In the genomic region with DNA sequence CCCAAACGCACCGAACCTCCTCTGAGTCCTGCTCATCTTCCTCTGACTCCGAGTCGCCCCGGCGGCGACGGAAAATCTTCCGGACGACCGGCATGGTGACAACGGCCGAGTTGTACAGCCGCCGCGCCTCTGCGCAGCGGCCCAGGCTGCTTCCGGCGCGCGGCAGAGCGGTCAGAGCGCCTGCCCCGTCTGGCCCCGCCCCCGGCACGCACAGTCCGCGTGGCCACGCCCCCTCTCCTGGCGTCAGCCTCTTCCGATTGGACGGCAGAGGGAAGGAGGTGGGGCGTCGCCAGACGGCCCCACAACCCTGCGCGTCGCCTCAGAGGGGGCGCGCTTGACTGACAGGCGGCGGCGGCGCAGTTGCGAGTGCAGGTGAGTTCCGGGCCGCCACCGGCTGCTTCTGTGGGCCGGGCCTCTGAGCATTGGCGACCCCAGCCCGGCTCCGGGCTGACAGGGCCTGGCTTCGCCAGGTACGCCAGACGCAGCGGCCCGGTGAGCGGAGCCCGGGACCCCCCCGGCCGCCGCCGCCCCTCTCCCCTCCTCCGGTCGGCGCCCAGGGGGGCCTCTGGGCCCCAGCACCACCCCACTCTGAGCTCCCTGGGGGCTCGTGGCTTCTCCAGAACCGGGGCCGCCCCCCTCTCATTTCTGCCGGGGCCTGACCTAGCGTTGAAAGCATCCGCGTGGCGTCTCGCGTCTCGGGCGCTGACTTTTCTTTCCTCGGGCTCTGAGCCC, we compare ENCODE assay signal across 8 cellular contexts. TPM values are rescaled to one million over a fixed set of nuclear protein-coding genes. Genes with fewer than 3 reads are reported as not detected.
A peak's percentile ranks its signal among the peaks of the same experiment; 100 is the strongest.
DNase-seq lines count a peak whose midpoint lies in the region; ATAC-seq, FAIRE-seq and TF ChIP-seq lines count a peak whose summit lies in the region.

A gene with protein sequence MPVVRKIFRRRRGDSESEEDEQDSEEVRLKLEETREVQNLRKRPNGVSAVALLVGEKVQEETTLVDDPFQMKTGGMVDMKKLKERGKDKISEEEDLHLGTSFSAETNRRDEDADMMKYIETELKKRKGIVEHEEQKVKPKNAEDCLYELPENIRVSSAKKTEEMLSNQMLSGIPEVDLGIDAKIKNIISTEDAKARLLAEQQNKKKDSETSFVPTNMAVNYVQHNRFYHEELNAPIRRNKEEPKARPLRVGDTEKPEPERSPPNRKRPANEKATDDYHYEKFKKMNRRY (minus strand): TSS at position 148 of the 732 bp plus-strand sequence. CDS start 54 bp downstream, at position 94.
A gene (plus strand): TSS at position 331 of the 732 bp plus-strand sequence. CDS start 17,098 bp downstream, outside the sequence.

- intact Hi-C loops in kidney (cut with DNase I): no loop called here

- H3K27ac ChIP-seq in kidney (ENCODE audit: low read depth in 2 of 2, low read length in 2 of 2): peak within 1 kb of the TSS; percentile 76 to 82

- no peaks in the 10 kb centered on the region for H3K9me3 ChIP-seq in kidney (ENCODE audit: control insufficient read depth in 1 of 2, low read length in 2 of 2)

- H3K9ac ChIP-seq in kidney (ENCODE audit: low read length in 2 of 2): peak within 1 kb of the TSS; percentile 90 to 95

- H3K4me3 ChIP-seq in kidney (ENCODE audit: low read length in 2 of 2): peak within 1 kb of the TSS; percentile 99

- peak; percentile 95 for TF ChIP-seq POLR2A in GM19193 (IDR thresholded peaks at IDR 0.05; ENCODE audit: extremely low read depth, insufficient read depth, insufficient read length)

- TF ChIP-seq CTCF in kidney (IDR thresholded peaks at IDR 0.05; ENCODE audit: borderline replicate concordance, extremely low read depth, insufficient read depth): no peak

- peaks cover 6 to 27% of the 10 kb centered on the region in 2 donors for H3K36me3 ChIP-seq in kidney (ENCODE audit: control insufficient read depth in 1 of 2, insufficient read depth in 2 of 2, low read length in 2 of 2)

- peak; percentile 95 for ATAC-seq in HG03432 (IDR thresholded peaks at IDR 0.05; ENCODE audit: unreplicated experiment)

- no peak for FAIRE-seq in kidney (lab: Jason Lieb, UNC)

- DNase-seq in AG20443 (ENCODE audit: low spot score): peak; percentile 99
- DNase-seq in NCI-H510A (lab: John Stamatoyannopoulos, UW): peak; percentile 95
- peak; percentile 95 for DNase-seq in activated CD4-positive, alpha-beta T cell treated with anti-CD3 and anti-CD28 coated beads for 1 hour
- peak; percentile 43 to 85 for DNase-seq in cerebellar nuclear complex (lab: John Stamatoyannopoulos, UW)
- DNase-seq in kidney: peak; percentile 99
- peak; percentile 97 for DNase-seq in stimulated activated CD4-positive, alpha-beta T cell treated with anti-CD3 and anti-CD28 coated beads, Interleukin-15, amount 100 ng/mL, for 1 hour (ENCODE audit: low read depth in 1 of 2, low spot score in 1 of 2)

- H3K4me1 ChIP-seq in kidney (ENCODE audit: control insufficient read depth in 1 of 2, insufficient read depth in 1 of 2, low read depth in 1 of 2, low read length in 2 of 2): peaks cover 4 to 9% of the 10 kb centered on the region in 2 donors

RNA-seq across cellular contexts. Expression of the first gene that starts in this region (rescaled TPM):
- 39.7 TPM for total RNA-seq in kidney
- polyA plus RNA-seq in kidney (ENCODE audit: insufficient read depth, low read depth, low replicate concordance): 62.1 TPM

RNA-seq across cellular contexts. Expression of the second gene that starts in this region (rescaled TPM):
- total RNA-seq in kidney: 28.8 TPM
- polyA plus RNA-seq in kidney (ENCODE audit: insufficient read depth, low read depth, low replicate concordance): 22.8 TPM

Comparison
In these comparisons a context has a peak if more than half of its experiments do, and no peak if none do; other contexts are left out.
1. Peak in every context shown above with its lines: DNase-seq, ATAC-seq, H3K4me3 ChIP-seq and H3K27ac ChIP-seq.